Comparison of ENCODE assay signal across 1 cellular context in genomic region chr6:82553863-82554531, GRCh38.
TF ChIP-seq lines count a peak whose summit lies in the region.

No MANE protein-coding gene starts in this region.

TF ChIP-seq in GM23338, 12 proteins besides CTCF, POLR2A, EP300 and RAD21 (continued from another document):
- no peak for TF ChIP-seq ZNF462 (CRISPR knock-in tag; IDR thresholded peaks at IDR 0.05)
- TF ChIP-seq EZH2phosphoT487 (IDR thresholded peaks at IDR 0.05; ENCODE audit: unreplicated experiment) = no peak
- TF ChIP-seq POLR2AphosphoS5 (IDR thresholded peaks at IDR 0.05; ENCODE audit: low read depth) = no peak
- no peak for TF ChIP-seq ETS1 (IDR thresholded peaks at IDR 0.05)
- no peak for TF ChIP-seq REST (IDR thresholded peaks at IDR 0.05; ENCODE audit: unreplicated experiment)
- no peak for TF ChIP-seq CREB1 (CRISPR knock-in tag; IDR thresholded peaks at IDR 0.05; ENCODE audit: low read depth)
